1 cellular context compared by ENCODE assay signal in genomic region chr7:28105234-28105633, GRCh38.
TF ChIP-seq lines count a peak whose summit lies in the region.

No MANE protein-coding gene starts in this region.

TF ChIP-seq in WTC11, 78 proteins besides CTCF, POLR2A, EP300 and RAD21 (continued from another document):
- no peak for TF ChIP-seq ARID4B (CRISPR knock-in tag; IDR thresholded peaks at IDR 0.05; ENCODE audit: borderline replicate concordance)
- TF ChIP-seq ZNF263 (CRISPR knock-in tag; IDR thresholded peaks at IDR 0.05; ENCODE audit: low read depth), result no peak
- TF ChIP-seq PRRX2 (CRISPR knock-in tag; IDR thresholded peaks at IDR 0.05), result no peak
- TF ChIP-seq NR2C2 (CRISPR knock-in tag; IDR thresholded peaks at IDR 0.05), result no peak
- TF ChIP-seq CBFB (CRISPR knock-in tag; IDR thresholded peaks at IDR 0.05; ENCODE audit: low read depth), result no peak
- TF ChIP-seq GRHL2 (CRISPR knock-in tag; IDR thresholded peaks at IDR 0.05; ENCODE audit: insufficient replicate concordance, severe bottlenecking), result no peak
